6 cellular contexts compared by ENCODE assay signal in the genomic region with DNA sequence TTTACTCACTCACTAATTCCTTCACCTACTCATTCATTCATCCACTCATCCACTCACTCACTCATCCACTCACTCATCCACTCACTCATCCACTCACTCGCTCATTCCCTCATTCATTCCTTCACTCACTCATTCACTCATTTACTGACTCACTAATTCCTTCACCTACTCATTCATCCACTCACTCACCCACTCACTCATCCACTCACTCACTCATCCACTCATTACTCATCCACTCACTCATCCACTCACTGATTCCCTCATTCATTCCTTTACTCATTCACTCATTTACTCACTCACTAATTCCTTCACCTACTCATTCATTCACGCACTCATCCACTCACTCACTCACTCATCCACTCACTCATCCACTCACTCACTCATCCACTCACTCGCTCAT. TPM values are rescaled to one million over a fixed set of nuclear protein-coding genes. Genes with fewer than 3 reads are reported as not detected.
"Had no signal": no experiment of that assay in that cellular context is flagged by ENCODE, and none has a peak within 500 bp of the region (broad histone marks: within the 10 kb centered on the region; RNA-seq: fewer than 3 reads in every experiment).

No MANE protein-coding gene starts in this region.

RNA-seq across cellular contexts. Expression of a gene that starts 15.6 kb away (rescaled TPM):
- total RNA-seq: GM23248, GM23338, H4, H7, H9, HFFc6 had no signal
- polyA plus RNA-seq: GM23248, GM23338 had no signal

RNA-seq across cellular contexts. Expression of a gene that starts 49.5 kb away (rescaled TPM):
- total RNA-seq: GM23248, H4, H9, HFFc6 had no signal
- polyA plus RNA-seq: GM23248 had no signal
